In the genomic region with DNA sequence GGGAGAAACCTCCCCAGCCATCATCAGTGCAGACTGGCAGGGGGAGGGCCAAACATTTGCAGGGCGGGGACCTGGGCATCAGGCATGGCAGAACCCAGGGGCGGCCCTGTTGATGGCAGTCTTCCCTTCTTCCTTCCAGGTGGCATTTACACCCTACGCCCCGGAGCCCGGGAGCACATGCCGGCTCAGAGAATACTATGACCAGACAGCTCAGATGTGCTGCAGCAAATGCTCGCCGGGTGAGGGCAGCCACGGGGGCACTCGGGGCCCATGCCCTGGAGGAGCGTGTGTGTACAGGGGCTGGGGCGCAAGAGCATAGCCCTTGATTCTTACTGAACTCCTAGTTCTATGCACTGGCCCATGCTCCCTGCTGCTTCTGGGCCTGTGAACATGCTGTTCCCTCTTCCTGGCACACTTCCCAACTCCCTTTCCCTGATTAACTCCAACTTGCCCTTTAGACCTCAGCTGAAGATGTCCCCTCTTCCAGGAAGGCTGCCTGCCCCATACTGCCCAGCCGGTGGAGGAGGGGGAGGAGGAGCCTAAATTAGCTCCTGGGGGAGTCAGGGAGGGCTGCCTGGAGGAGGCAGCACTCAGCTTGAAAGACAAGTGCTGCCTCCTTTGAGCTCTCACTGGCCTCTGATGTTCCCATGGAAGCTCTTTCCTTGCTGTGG, we compare ENCODE assay signal across 2 cellular contexts.
TF ChIP-seq lines count a peak whose summit lies in the region.

No MANE protein-coding gene starts in this region.

TF ChIP-seq in HCT116, 20 proteins besides CTCF, POLR2A, EP300 and RAD21:
- TF ChIP-seq CBX3 (IDR thresholded peaks at IDR 0.05; ENCODE audit: low read depth) (no peak), SP1 (IDR thresholded peaks at IDR 0.05; ENCODE audit: low read depth) (no peak), SIN3A (IDR thresholded peaks at IDR 0.05; ENCODE audit: low read depth) (no peak), EZH2 (IDR thresholded peaks at IDR 0.05) (no peak), JUND (IDR thresholded peaks at IDR 0.05) (no peak), EZH2phosphoT487 (IDR thresholded peaks at IDR 0.05; ENCODE audit: borderline replicate concordance) (no peak), ELF1 (IDR thresholded peaks at IDR 0.05; ENCODE audit: borderline replicate concordance, low read depth) (no peak), FOSL1 (IDR thresholded peaks at IDR 0.05; ENCODE audit: low read depth) (no peak), EGR1 (IDR thresholded peaks at IDR 0.05; ENCODE audit: low read depth) (no peak), TCF7L2 (IDR thresholded peaks at IDR 0.05; ENCODE audit: borderline replicate concordance, extremely low read depth, insufficient read depth, insufficient read length) (no peak), POLR2AphosphoS5 (IDR thresholded peaks at IDR 0.05; ENCODE audit: low read depth, low read length) (no peak), SRF (IDR thresholded peaks at IDR 0.05; ENCODE audit: low read depth) (no peak), ZNF274 (IDR thresholded peaks at IDR 0.05; ENCODE audit: low read depth, low read length) (no peak), YY1 (IDR thresholded peaks at IDR 0.05; ENCODE audit: extremely low read depth, insufficient replicate concordance, low read depth, low read length) (no peak), ZFX (IDR thresholded peaks at IDR 0.05) (no peak)
- TF ChIP-seq, protein P1, sequence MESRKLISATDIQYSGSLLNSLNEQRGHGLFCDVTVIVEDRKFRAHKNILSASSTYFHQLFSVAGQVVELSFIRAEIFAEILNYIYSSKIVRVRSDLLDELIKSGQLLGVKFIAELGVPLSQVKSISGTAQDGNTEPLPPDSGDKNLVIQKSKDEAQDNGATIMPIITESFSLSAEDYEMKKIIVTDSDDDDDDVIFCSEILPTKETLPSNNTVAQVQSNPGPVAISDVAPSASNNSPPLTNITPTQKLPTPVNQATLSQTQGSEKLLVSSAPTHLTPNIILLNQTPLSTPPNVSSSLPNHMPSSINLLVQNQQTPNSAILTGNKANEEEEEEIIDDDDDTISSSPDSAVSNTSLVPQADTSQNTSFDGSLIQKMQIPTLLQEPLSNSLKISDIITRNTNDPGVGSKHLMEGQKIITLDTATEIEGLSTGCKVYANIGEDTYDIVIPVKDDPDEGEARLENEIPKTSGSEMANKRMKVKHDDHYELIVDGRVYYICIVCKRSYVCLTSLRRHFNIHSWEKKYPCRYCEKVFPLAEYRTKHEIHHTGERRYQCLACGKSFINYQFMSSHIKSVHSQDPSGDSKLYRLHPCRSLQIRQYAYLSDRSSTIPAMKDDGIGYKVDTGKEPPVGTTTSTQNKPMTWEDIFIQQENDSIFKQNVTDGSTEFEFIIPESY (IDR thresholded peaks at IDR 0.05; ENCODE audit: extremely low read depth, insufficient replicate concordance, low read length): no peak
- TF ChIP-seq, protein P2, sequence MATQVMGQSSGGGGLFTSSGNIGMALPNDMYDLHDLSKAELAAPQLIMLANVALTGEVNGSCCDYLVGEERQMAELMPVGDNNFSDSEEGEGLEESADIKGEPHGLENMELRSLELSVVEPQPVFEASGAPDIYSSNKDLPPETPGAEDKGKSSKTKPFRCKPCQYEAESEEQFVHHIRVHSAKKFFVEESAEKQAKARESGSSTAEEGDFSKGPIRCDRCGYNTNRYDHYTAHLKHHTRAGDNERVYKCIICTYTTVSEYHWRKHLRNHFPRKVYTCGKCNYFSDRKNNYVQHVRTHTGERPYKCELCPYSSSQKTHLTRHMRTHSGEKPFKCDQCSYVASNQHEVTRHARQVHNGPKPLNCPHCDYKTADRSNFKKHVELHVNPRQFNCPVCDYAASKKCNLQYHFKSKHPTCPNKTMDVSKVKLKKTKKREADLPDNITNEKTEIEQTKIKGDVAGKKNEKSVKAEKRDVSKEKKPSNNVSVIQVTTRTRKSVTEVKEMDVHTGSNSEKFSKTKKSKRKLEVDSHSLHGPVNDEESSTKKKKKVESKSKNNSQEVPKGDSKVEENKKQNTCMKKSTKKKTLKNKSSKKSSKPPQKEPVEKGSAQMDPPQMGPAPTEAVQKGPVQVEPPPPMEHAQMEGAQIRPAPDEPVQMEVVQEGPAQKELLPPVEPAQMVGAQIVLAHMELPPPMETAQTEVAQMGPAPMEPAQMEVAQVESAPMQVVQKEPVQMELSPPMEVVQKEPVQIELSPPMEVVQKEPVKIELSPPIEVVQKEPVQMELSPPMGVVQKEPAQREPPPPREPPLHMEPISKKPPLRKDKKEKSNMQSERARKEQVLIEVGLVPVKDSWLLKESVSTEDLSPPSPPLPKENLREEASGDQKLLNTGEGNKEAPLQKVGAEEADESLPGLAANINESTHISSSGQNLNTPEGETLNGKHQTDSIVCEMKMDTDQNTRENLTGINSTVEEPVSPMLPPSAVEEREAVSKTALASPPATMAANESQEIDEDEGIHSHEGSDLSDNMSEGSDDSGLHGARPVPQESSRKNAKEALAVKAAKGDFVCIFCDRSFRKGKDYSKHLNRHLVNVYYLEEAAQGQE (IDR thresholded peaks at IDR 0.05; ENCODE audit: low read depth): no peak
- TF ChIP-seq, protein P3, sequence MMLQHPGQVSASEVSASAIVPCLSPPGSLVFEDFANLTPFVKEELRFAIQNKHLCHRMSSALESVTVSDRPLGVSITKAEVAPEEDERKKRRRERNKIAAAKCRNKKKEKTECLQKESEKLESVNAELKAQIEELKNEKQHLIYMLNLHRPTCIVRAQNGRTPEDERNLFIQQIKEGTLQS (IDR thresholded peaks at IDR 0.05): no peak
- TF ChIP-seq, protein P4, sequence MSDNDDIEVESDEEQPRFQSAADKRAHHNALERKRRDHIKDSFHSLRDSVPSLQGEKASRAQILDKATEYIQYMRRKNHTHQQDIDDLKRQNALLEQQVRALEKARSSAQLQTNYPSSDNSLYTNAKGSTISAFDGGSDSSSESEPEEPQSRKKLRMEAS (IDR thresholded peaks at IDR 0.05): no peak

TF ChIP-seq in K562, 482 proteins besides CTCF, POLR2A, EP300 and RAD21 (continues in another document):
- peak; percentile 85; the same call in 1 of the 2 replicates for TF ChIP-seq BCOR (IDR thresholded peaks at IDR 0.05)
- TF ChIP-seq ETV5 (CRISPR knock-in tag; IDR thresholded peaks at IDR 0.05; ENCODE audit: low read depth): no peak
- peak; percentile 95; the same call in 1 of the 2 replicates for TF ChIP-seq SMARCA5 (IDR thresholded peaks at IDR 0.05)
- no peak for TF ChIP-seq SMARCB1 (IDR thresholded peaks at IDR 0.05; ENCODE audit: insufficient read length, low read depth)
- TF ChIP-seq CEBPG (CRISPR knock-in tag; IDR thresholded peaks at IDR 0.05): no peak
- no peak for TF ChIP-seq CEBPG (tag; conservative IDR thresholded peaks at IDR 0.05 in 1 of 2, IDR thresholded peaks at IDR 0.05 in 1 of 2)
- TF ChIP-seq, protein P5, sequence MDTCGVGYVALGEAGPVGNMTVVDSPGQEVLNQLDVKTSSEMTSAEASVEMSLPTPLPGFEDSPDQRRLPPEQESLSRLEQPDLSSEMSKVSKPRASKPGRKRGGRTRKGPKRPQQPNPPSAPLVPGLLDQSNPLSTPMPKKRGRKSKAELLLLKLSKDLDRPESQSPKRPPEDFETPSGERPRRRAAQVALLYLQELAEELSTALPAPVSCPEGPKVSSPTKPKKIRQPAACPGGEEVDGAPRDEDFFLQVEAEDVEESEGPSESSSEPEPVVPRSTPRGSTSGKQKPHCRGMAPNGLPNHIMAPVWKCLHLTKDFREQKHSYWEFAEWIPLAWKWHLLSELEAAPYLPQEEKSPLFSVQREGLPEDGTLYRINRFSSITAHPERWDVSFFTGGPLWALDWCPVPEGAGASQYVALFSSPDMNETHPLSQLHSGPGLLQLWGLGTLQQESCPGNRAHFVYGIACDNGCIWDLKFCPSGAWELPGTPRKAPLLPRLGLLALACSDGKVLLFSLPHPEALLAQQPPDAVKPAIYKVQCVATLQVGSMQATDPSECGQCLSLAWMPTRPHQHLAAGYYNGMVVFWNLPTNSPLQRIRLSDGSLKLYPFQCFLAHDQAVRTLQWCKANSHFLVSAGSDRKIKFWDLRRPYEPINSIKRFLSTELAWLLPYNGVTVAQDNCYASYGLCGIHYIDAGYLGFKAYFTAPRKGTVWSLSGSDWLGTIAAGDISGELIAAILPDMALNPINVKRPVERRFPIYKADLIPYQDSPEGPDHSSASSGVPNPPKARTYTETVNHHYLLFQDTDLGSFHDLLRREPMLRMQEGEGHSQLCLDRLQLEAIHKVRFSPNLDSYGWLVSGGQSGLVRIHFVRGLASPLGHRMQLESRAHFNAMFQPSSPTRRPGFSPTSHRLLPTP (IDR thresholded peaks at IDR 0.05; ENCODE audit: borderline replicate concordance, extremely low read depth, insufficient read length): peak; percentile 69
- 0 out of 4 replicates have a peak, but pooled peaks of 1 of the 2 experiments have one; percentile 16 for TF ChIP-seq HDAC1 (IDR thresholded peaks at IDR 0.05)
- peak; percentile 93 for TF ChIP-seq ZNF436 (CRISPR knock-in tag; IDR thresholded peaks at IDR 0.05)
- TF ChIP-seq, protein P6, sequence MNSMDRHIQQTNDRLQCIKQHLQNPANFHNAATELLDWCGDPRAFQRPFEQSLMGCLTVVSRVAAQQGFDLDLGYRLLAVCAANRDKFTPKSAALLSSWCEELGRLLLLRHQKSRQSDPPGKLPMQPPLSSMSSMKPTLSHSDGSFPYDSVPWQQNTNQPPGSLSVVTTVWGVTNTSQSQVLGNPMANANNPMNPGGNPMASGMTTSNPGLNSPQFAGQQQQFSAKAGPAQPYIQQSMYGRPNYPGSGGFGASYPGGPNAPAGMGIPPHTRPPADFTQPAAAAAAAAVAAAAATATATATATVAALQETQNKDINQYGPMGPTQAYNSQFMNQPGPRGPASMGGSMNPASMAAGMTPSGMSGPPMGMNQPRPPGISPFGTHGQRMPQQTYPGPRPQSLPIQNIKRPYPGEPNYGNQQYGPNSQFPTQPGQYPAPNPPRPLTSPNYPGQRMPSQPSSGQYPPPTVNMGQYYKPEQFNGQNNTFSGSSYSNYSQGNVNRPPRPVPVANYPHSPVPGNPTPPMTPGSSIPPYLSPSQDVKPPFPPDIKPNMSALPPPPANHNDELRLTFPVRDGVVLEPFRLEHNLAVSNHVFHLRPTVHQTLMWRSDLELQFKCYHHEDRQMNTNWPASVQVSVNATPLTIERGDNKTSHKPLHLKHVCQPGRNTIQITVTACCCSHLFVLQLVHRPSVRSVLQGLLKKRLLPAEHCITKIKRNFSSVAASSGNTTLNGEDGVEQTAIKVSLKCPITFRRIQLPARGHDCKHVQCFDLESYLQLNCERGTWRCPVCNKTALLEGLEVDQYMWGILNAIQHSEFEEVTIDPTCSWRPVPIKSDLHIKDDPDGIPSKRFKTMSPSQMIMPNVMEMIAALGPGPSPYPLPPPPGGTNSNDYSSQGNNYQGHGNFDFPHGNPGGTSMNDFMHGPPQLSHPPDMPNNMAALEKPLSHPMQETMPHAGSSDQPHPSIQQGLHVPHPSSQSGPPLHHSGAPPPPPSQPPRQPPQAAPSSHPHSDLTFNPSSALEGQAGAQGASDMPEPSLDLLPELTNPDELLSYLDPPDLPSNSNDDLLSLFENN (IDR thresholded peaks at IDR 0.05; ENCODE audit: low read depth in 2 of 2, low read length in 2 of 2): no peak
- TF ChIP-seq PPARD (CRISPR knock-in tag; IDR thresholded peaks at IDR 0.05): no peak
- no peak for TF ChIP-seq ZNF165 (CRISPR knock-in tag; IDR thresholded peaks at IDR 0.05; ENCODE audit: borderline replicate concordance)
- TF ChIP-seq, protein P7, sequence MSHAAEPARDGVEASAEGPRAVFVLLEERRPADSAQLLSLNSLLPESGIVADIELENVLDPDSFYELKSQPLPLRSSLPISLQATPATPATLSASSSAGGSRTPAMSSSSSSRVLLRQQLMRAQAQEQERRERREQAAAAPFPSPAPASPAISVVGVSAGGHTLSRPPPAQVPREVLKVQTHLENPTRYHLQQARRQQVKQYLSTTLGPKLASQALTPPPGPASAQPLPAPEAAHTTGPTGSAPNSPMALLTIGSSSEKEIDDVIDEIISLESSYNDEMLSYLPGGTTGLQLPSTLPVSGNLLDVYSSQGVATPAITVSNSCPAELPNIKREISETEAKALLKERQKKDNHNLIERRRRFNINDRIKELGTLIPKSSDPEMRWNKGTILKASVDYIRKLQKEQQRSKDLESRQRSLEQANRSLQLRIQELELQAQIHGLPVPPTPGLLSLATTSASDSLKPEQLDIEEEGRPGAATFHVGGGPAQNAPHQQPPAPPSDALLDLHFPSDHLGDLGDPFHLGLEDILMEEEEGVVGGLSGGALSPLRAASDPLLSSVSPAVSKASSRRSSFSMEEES (CRISPR knock-in tag; IDR thresholded peaks at IDR 0.05): no peak
- TF ChIP-seq, protein P8, sequence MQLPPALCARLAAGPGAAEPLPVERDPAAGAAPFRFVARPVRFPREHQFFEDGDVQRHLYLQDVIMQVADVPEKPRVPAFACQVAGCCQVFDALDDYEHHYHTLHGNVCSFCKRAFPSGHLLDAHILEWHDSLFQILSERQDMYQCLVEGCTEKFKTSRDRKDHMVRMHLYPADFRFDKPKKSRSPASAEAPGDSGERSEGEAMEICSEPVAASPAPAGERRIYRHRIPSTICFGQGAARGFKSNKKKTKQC (CRISPR knock-in tag; IDR thresholded peaks at IDR 0.05): no peak
- TF ChIP-seq RBM25 (IDR thresholded peaks at IDR 0.05; ENCODE audit: low read depth, low read length, severe bottlenecking): peak; percentile 95
- TF ChIP-seq, protein P9, sequence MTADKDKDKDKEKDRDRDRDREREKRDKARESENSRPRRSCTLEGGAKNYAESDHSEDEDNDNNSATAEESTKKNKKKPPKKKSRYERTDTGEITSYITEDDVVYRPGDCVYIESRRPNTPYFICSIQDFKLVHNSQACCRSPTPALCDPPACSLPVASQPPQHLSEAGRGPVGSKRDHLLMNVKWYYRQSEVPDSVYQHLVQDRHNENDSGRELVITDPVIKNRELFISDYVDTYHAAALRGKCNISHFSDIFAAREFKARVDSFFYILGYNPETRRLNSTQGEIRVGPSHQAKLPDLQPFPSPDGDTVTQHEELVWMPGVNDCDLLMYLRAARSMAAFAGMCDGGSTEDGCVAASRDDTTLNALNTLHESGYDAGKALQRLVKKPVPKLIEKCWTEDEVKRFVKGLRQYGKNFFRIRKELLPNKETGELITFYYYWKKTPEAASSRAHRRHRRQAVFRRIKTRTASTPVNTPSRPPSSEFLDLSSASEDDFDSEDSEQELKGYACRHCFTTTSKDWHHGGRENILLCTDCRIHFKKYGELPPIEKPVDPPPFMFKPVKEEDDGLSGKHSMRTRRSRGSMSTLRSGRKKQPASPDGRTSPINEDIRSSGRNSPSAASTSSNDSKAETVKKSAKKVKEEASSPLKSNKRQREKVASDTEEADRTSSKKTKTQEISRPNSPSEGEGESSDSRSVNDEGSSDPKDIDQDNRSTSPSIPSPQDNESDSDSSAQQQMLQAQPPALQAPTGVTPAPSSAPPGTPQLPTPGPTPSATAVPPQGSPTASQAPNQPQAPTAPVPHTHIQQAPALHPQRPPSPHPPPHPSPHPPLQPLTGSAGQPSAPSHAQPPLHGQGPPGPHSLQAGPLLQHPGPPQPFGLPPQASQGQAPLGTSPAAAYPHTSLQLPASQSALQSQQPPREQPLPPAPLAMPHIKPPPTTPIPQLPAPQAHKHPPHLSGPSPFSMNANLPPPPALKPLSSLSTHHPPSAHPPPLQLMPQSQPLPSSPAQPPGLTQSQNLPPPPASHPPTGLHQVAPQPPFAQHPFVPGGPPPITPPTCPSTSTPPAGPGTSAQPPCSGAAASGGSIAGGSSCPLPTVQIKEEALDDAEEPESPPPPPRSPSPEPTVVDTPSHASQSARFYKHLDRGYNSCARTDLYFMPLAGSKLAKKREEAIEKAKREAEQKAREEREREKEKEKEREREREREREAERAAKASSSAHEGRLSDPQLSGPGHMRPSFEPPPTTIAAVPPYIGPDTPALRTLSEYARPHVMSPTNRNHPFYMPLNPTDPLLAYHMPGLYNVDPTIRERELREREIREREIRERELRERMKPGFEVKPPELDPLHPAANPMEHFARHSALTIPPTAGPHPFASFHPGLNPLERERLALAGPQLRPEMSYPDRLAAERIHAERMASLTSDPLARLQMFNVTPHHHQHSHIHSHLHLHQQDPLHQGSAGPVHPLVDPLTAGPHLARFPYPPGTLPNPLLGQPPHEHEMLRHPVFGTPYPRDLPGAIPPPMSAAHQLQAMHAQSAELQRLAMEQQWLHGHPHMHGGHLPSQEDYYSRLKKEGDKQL (CRISPR knock-in tag; IDR thresholded peaks at IDR 0.05; ENCODE audit: borderline replicate concordance): no peak
- 0 out of 2 replicates have a peak, but pooled peaks have one; percentile 36 for TF ChIP-seq ZNF263 (CRISPR knock-in tag; IDR thresholded peaks at IDR 0.05; ENCODE audit: borderline replicate concordance)
- TF ChIP-seq COPS2 (conservative IDR thresholded peaks at IDR 0.05): no peak
